In the genomic region with DNA sequence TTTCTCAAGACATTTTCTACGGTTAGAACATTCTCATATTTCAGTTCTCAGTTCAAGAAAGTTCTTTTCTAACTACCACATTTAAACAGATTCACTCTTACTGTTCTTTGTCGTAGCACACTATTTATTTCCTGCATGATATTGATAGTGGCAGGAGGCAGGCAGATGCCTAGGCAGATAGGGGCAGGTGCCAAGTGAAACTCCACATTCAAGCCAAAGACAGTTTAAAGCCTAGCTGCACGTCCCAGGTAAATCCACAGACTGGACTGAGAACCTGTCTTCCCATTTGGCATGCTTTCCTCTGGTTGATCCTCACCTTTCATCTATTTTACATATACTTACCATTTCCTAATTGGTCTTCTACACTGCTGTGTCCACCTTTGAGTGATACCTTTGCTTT, we compare ENCODE assay signal across 28 cellular contexts.
"Had no signal": no experiment of that assay in that cellular context is flagged by ENCODE, and none has a peak within 500 bp of the region (broad histone marks: within the 10 kb centered on the region; RNA-seq: fewer than 3 reads in every experiment).

No MANE protein-coding gene starts in this region.

- H3K27me3 Mint-ChIP-seq: naive thymus-derived CD8-positive, alpha-beta T cell; stimulated activated memory B cell treated with anti-CD40 and anti-IgM and Interleukin-4, amounts not matched to agents 10 μg/mL and 1 μg/mL and 100 μg/mL, for 72 hours; stimulated activated naive CD8-positive, alpha-beta T cell treated with anti-CD3 and anti-CD28 coated beads, Interleukin-15, amount 100 ng/mL, for 72 hours had no signal

- H3K27ac ChIP-seq: left lung, lower lobe of right lung, neutrophil, parathyroid adenoma, right atrium auricular region, right lobe of liver, transverse colon, upper lobe of left lung, vagina had no signal

- H3K36me3 ChIP-seq: left lung, lower lobe of right lung, neutrophil, right atrium auricular region, right lobe of liver, transverse colon, upper lobe of left lung, vagina had no signal

- H3K27me3 ChIP-seq: left lung, neutrophil, right atrium auricular region, right lobe of liver, transverse colon, upper lobe of left lung, vagina had no signal

- H3K4me2 ChIP-seq: smooth muscle cell had no signal

- H3K27ac Mint-ChIP-seq: immature natural killer cell; naive thymus-derived CD8-positive, alpha-beta T cell; nephron; stimulated activated memory B cell treated with anti-CD40 and anti-IgM and Interleukin-4, amounts not matched to agents 10 μg/mL and 1 μg/mL and 100 μg/mL, for 72 hours; stimulated activated naive CD8-positive, alpha-beta T cell treated with anti-CD3 and anti-CD28 coated beads, Interleukin-15, amount 100 ng/mL, for 72 hours had no signal

- DNase-seq: hypothalamus; immature natural killer cell; kidney; left colon; left lung; lower lobe of right lung; mammary epithelial cell; mesenchymal stem cell; naive thymus-derived CD8-positive, alpha-beta T cell; occipital lobe; right lobe of liver; stimulated activated CD4-positive, alpha-beta T cell treated with anti-CD3 and anti-CD28 coated beads, Interleukin-1b, Interleukin-23, amount 100 ng/mL, for 48 hours; stimulated activated CD4-positive, alpha-beta T cell treated with anti-CD3 and anti-CD28 coated beads, Interleukin-2, amount 100 ng/mL, for 48 hours; stimulated activated CD4-positive, alpha-beta T cell treated with anti-CD3 and anti-CD28 coated beads, Interleukin-4, amount 100 ng/mL, for 4 hours; stimulated activated CD8-positive, alpha-beta memory T cell treated with anti-CD3 and anti-CD28 coated beads, Interleukin-4, amount 100 ng/mL, for 48 hours; stimulated activated naive CD4-positive, alpha-beta T cell treated with Interleukin-2 at 50 U/mL for 16 hours; stimulated activated naive CD8-positive, alpha-beta T cell treated with anti-CD3 and anti-CD28 coated beads, Interleukin-15, amount 100 ng/mL, for 72 hours; substantia nigra; transverse colon had no signal

- ATAC-seq: left colon; left lung; lower lobe of right lung; naive thymus-derived CD8-positive, alpha-beta T cell; right lobe of liver; stimulated activated memory B cell treated with anti-CD40 and anti-IgM and Interleukin-4, amounts not matched to agents 10 μg/mL and 1 μg/mL and 100 μg/mL, for 72 hours; stimulated activated naive CD8-positive, alpha-beta T cell treated with anti-CD3 and anti-CD28 coated beads, Interleukin-15, amount 100 ng/mL, for 72 hours had no signal

- H3K4me1 ChIP-seq: left lung, lower lobe of right lung, parathyroid adenoma, right atrium auricular region, right lobe of liver, transverse colon, upper lobe of left lung, vagina had no signal

- H3K9me3 ChIP-seq: neutrophil, right lobe of liver, transverse colon, vagina had no signal

- H3K9ac ChIP-seq: parathyroid adenoma had no signal

- H3K4me1 Mint-ChIP-seq: immature natural killer cell; naive thymus-derived CD8-positive, alpha-beta T cell; nephron; neural crest cell; stimulated activated memory B cell treated with anti-CD40 and anti-IgM and Interleukin-4, amounts not matched to agents 10 μg/mL and 1 μg/mL and 100 μg/mL, for 72 hours; stimulated activated naive CD8-positive, alpha-beta T cell treated with anti-CD3 and anti-CD28 coated beads, Interleukin-15, amount 100 ng/mL, for 72 hours had no signal

- H3K79me2 ChIP-seq: parathyroid adenoma had no signal

- H3K4me3 ChIP-seq: left lung, lower lobe of right lung, right atrium auricular region, right lobe of liver, smooth muscle cell, transverse colon, upper lobe of left lung, vagina had no signal

- H3K4me3 Mint-ChIP-seq: immature natural killer cell; naive thymus-derived CD8-positive, alpha-beta T cell; nephron; neural crest cell; stimulated activated memory B cell treated with anti-CD40 and anti-IgM and Interleukin-4, amounts not matched to agents 10 μg/mL and 1 μg/mL and 100 μg/mL, for 72 hours; stimulated activated naive CD8-positive, alpha-beta T cell treated with anti-CD3 and anti-CD28 coated beads, Interleukin-15, amount 100 ng/mL, for 72 hours had no signal

- H3K36me3 Mint-ChIP-seq: stimulated activated memory B cell treated with anti-CD40 and anti-IgM and Interleukin-4, amounts not matched to agents 10 μg/mL and 1 μg/mL and 100 μg/mL, for 72 hours had no signal

- H2AFZ ChIP-seq: parathyroid adenoma had no signal
